In genomic region chr4:76179398-76180318, GRCh38 we compare ENCODE assay signal across 8 cellular contexts. TPM values are rescaled to one million over a fixed set of nuclear protein-coding genes. Genes with fewer than 3 reads are reported as not detected.
DNase-seq lines count a peak whose midpoint lies in the region; ATAC-seq and TF ChIP-seq lines count a peak whose summit lies in the region.

No MANE protein-coding gene starts in this region.

- TF ChIP-seq CTCF in AG04450 (IDR thresholded peaks at IDR 0.05; ENCODE audit: low read depth, low read length) (peak; percentile 96), WTC11 (IDR thresholded peaks at IDR 0.05) (peak; percentile 93), cardiac fibroblast (IDR thresholded peaks at IDR 0.05; ENCODE audit: low read depth, low read length) (peak; percentile 87), kidney epithelial cell (IDR thresholded peaks at IDR 0.05; ENCODE audit: insufficient read depth, low read length, poor library complexity, severe bottlenecking) (peak; percentile 86)

- no peaks in the 10 kb centered on the region for H3K27me3 Mint-ChIP-seq in WTC11 (ENCODE audit: low read depth)

- peaks cover 4% of the 10 kb centered on the region; the same call in 1 of the 2 replicates for H3K36me3 Mint-ChIP-seq in WTC11

- DNase-seq in AG04450 (ENCODE audit: low read depth, low spot score), result peak; percentile 66
- peak; percentile 53 for DNase-seq in NCI-H2227 treated with DMSO at 0.1 percent for 48 hours (lab: John Stamatoyannopoulos, UW)
- peak; percentile 92 for DNase-seq in WTC11 (ENCODE audit: low spot score)
- DNase-seq in cardiac fibroblast (ENCODE audit: low read depth in 2 of 2), result peak; percentile 89 to 90
- DNase-seq in kidney epithelial cell (ENCODE audit: low read depth), result no peak
- peak; percentile 81 for DNase-seq in stimulated activated CD4-positive, alpha-beta T cell treated with anti-CD3 and anti-CD28 coated beads, Interleukin-1b, Interleukin-23, amount 100 ng/mL, for 48 hours

- H3K9me3 ChIP-seq in AG04450 (ENCODE audit: control insufficient read depth, insufficient read depth, low read length), result no peaks in the 10 kb centered on the region

- ATAC-seq in GM18861 (IDR thresholded peaks at IDR 0.05; ENCODE audit: unreplicated experiment), result peak; percentile 88
- peak; percentile 90 for ATAC-seq in HG03139 (IDR thresholded peaks at IDR 0.05; ENCODE audit: unreplicated experiment)
- ATAC-seq in WTC11, result peak; percentile 99

- no peak overlapping the region for H3K27ac ChIP-seq in AG04450 (ENCODE audit: low read depth, low read length)

- no peaks in the 10 kb centered on the region for H3K27me3 ChIP-seq in AG04450 (ENCODE audit: control insufficient read depth, insufficient read depth, low read length)
- no peaks in the 10 kb centered on the region for H3K27me3 ChIP-seq in kidney epithelial cell (ENCODE audit: control insufficient read depth, insufficient read depth, low read length)

- H3K4me3 Mint-ChIP-seq in WTC11, result no peak overlapping the region

- no peak overlapping the region for H3K27ac Mint-ChIP-seq in WTC11

- POLR2A ChIA-PET in AG04450 (lab: Yijun Ruan, JAX) (interaction anchor here (1.0 kb wide), 1 partner anchor 126 kb away, joined by 3 read pairs; no protein-coding TSS in a partner anchor), WTC11 (lab: Charles Lee) (no interaction called here)

- no peaks in the 10 kb centered on the region for H3K36me3 ChIP-seq in kidney epithelial cell (ENCODE audit: control insufficient read depth, insufficient read depth, low read length)

- CTCF ChIA-PET in AG04450 (lab: Charles Lee), result interaction anchor here (0.5 to 6.4 kb wide), 84 partner anchors 10 to 812 kb away, joined by 3 to 205 read pairs (median 4); partner anchors contain the start of genes NUP54, SCARB2, SHROOM3 and STBD1
- CTCF ChIA-PET in WTC11 (lab: Charles Lee), result interaction anchor here (0.5 to 4.8 kb wide), 53 partner anchors 9 to 770 kb away, joined by 3 to 122 read pairs (median 3); partner anchors contain the start of genes FAM47E, SCARB2, SEPTIN11 and SHROOM3

- no peaks in the 10 kb centered on the region for H3K9me3 Mint-ChIP-seq in WTC11

- no peaks in the 10 kb centered on the region for H3K4me1 Mint-ChIP-seq in WTC11

- no peak overlapping the region for H3K4me3 ChIP-seq in AG04450 (ENCODE audit: low read depth, low read length)
- H3K4me3 ChIP-seq in cardiac fibroblast (replicated peaks in 1 of 2; ENCODE audit: low read depth in 2 of 2, low read length in 2 of 2), result no peak overlapping the region
- no peak overlapping the region for H3K4me3 ChIP-seq in kidney epithelial cell (ENCODE audit: low read depth, low read length)

TF ChIP-seq in WTC11, 78 proteins besides CTCF, POLR2A, EP300 and RAD21:
- TF ChIP-seq ZNF121 (CRISPR knock-in tag; IDR thresholded peaks at IDR 0.05), result peak; percentile 49; the same call in 1 of the 2 replicates
- no peak for TF ChIP-seq CREB1 (CRISPR knock-in tag; IDR thresholded peaks at IDR 0.05)

RNA-seq across cellular contexts. Expression of gene NUP54, which starts 31.5 kb away (rescaled TPM):
- 33.4 and 54.5 TPM in 2 replicates for polyA plus RNA-seq in AG04450 (2011; rRNA removed)
- 54.7 and 79.6 TPM in 2 replicates for polyA minus RNA-seq in AG04450 (2011; rRNA and poly(A)+ RNA removed)
- total RNA-seq in WTC11 (2021) (76.2 to 84.5 TPM (median 79.3 TPM) in 3 replicates), kidney epithelial cell (33.0 and 36.0 TPM in 2 replicates)

RNA-seq across cellular contexts. Expression of gene SCARB2, which starts 34.0 kb away (rescaled TPM):
- polyA plus RNA-seq in AG04450 (2011; rRNA removed), result 152 and 161 TPM in 2 replicates
- 152 and 164 TPM in 2 replicates for polyA minus RNA-seq in AG04450 (2011; rRNA and poly(A)+ RNA removed)
- total RNA-seq in WTC11 (2021), result 38.0 to 42.2 TPM (median 39.9 TPM) in 3 replicates
- total RNA-seq in kidney epithelial cell, result 141 and 154 TPM in 2 replicates
